23 cellular contexts compared by ENCODE assay signal in the genomic region with DNA sequence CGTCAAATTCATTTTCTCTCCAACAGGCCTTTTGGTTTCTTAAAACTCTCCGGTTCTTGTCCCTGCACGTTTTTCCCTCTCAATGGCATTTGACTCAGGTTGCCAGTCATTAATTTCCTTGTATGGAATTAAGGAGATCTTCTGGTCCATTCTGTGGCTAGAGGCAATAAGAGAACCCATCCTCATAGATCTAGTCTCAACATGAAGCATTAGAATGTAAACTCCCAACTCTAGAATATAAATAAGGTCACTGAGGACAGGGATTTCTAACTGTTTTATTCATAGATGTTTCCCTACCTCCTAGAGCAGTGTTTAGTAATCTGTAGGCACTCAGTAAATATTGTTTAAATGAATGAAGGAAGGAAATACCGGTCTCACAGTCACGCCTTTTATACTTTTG.
"Had no signal": no experiment of that assay in that cellular context is flagged by ENCODE, and none has a peak within 500 bp of the region (broad histone marks: within the 10 kb centered on the region; RNA-seq: fewer than 3 reads in every experiment).

No MANE protein-coding gene starts in this region.

- H3K79me2 ChIP-seq: hepatocyte had no signal

- H3K9me3 ChIP-seq: gastrocnemius medialis, ovary, psoas muscle, sigmoid colon, testis, tibial artery, upper lobe of left lung had no signal

- H3K4me3 Mint-ChIP-seq: endodermal cell; naive thymus-derived CD8-positive, alpha-beta T cell; stimulated activated memory B cell treated with anti-CD40 and anti-IgM and Interleukin-4, amounts not matched to agents 10 μg/mL and 1 μg/mL and 100 μg/mL, for 72 hours had no signal

- ATAC-seq: gastrocnemius medialis; heart left ventricle; left cardiac atrium; left lung; naive thymus-derived CD8-positive, alpha-beta T cell; psoas muscle; right cardiac atrium; stimulated activated memory B cell treated with anti-CD40 and anti-IgM and Interleukin-4, amounts not matched to agents 10 μg/mL and 1 μg/mL and 100 μg/mL, for 72 hours; stimulated activated naive CD8-positive, alpha-beta T cell treated with anti-CD3 and anti-CD28 coated beads, Interleukin-15, Interleukin-2, amounts not matched to agents 100 U/mL and 50 U/mL, for 24 hours had no signal

- H3K4me3 ChIP-seq: gastrocnemius medialis, heart left ventricle, hepatocyte, left lung, ovary, psoas muscle, sigmoid colon, spleen, testis, tibial artery, upper lobe of left lung had no signal

- H3K36me3 ChIP-seq: gastrocnemius medialis, heart left ventricle, left lung, ovary, sigmoid colon, spleen, tibial artery, upper lobe of left lung had no signal

- H3K27me3 ChIP-seq: gastrocnemius medialis, heart left ventricle, hepatocyte, left lung, ovary, sigmoid colon, spleen, testis, tibial artery, upper lobe of left lung had no signal

- H3K27ac ChIP-seq: gastrocnemius medialis, heart left ventricle, hepatocyte, left lung, ovary, psoas muscle, sigmoid colon, spleen, testis, tibial artery, upper lobe of left lung had no signal

- H3K4me1 Mint-ChIP-seq: naive thymus-derived CD8-positive, alpha-beta T cell; stimulated activated memory B cell treated with anti-CD40 and anti-IgM and Interleukin-4, amounts not matched to agents 10 μg/mL and 1 μg/mL and 100 μg/mL, for 72 hours had no signal

- H3K27me3 Mint-ChIP-seq: naive thymus-derived CD8-positive, alpha-beta T cell; stimulated activated memory B cell treated with anti-CD40 and anti-IgM and Interleukin-4, amounts not matched to agents 10 μg/mL and 1 μg/mL and 100 μg/mL, for 72 hours had no signal

- H3K4me1 ChIP-seq: gastrocnemius medialis, heart left ventricle, left lung, psoas muscle, sigmoid colon, spleen, testis, tibial artery, upper lobe of left lung had no signal

- H3K4me2 ChIP-seq: hepatocyte had no signal

- H3K27ac Mint-ChIP-seq: endodermal cell; naive thymus-derived CD8-positive, alpha-beta T cell; stimulated activated memory B cell treated with anti-CD40 and anti-IgM and Interleukin-4, amounts not matched to agents 10 μg/mL and 1 μg/mL and 100 μg/mL, for 72 hours had no signal

- H3K36me3 Mint-ChIP-seq: naive thymus-derived CD8-positive, alpha-beta T cell; stimulated activated memory B cell treated with anti-CD40 and anti-IgM and Interleukin-4, amounts not matched to agents 10 μg/mL and 1 μg/mL and 100 μg/mL, for 72 hours had no signal

- H3K9me3 Mint-ChIP-seq: endodermal cell had no signal

- DNase-seq: effector CD8-positive, alpha-beta T cell; endodermal cell; erythroblast; gastrocnemius medialis; heart left ventricle; left cardiac atrium; left lung; naive thymus-derived CD8-positive, alpha-beta T cell; occipital lobe; ovary; posterior cingulate gyrus; psoas muscle; right cardiac atrium; sigmoid colon; spleen; stimulated activated CD4-positive, alpha-beta T cell treated with anti-CD3 and anti-CD28 coated beads, Interleukin-4, amount 100 ng/mL, for 4 hours; stimulated activated naive CD8-positive, alpha-beta T cell treated with anti-CD3 and anti-CD28 coated beads, Interleukin-15, Interleukin-2, amounts not matched to agents 100 U/mL and 50 U/mL, for 24 hours; substantia nigra; testis; tibial artery; upper lobe of left lung had no signal

- H2AFZ ChIP-seq: hepatocyte had no signal
